Comparison of ENCODE assay signal across 13 cellular contexts in genomic region chr4:168411318-168412150, GRCh38.
A peak's percentile ranks its signal among the peaks of the same experiment; 100 is the strongest.
DNase-seq lines count a peak whose midpoint lies in the region; ATAC-seq, FAIRE-seq and TF ChIP-seq lines count a peak whose summit lies in the region.
"Had no signal": no experiment of that assay in that cellular context is flagged by ENCODE, and none has a peak within 500 bp of the region (broad histone marks: within the 10 kb centered on the region; RNA-seq: fewer than 3 reads in every experiment).

No MANE protein-coding gene starts in this region.

- no peak overlapping the region for H3K27ac ChIP-seq in HepG2 (ENCODE audit: extremely low read length, insufficient read depth, low read length)
- no peak overlapping the region for H3K27ac ChIP-seq in right lobe of liver

- H3K9me3 ChIP-seq in HepG2 (ENCODE audit: low read length) (no peaks in the 10 kb centered on the region), right lobe of liver (no peaks in the 10 kb centered on the region), MG63 (no peaks in the 10 kb centered on the region), mucosa of descending colon (no peaks in the 10 kb centered on the region)

- TF ChIP-seq EP300 in HepG2 (IDR thresholded peaks at IDR 0.05; ENCODE audit: low read depth in 2 of 2, low read length in 2 of 2) (no peak), HepG2 (CRISPR knock-in tag; IDR thresholded peaks at IDR 0.05; ENCODE audit: borderline replicate concordance) (no peak)

- FAIRE-seq in HepG2 (lab: Jason Lieb, UNC) = no peak
- FAIRE-seq: GM12878 had no signal

- H3K36me3 ChIP-seq in HepG2 (replicated peaks in 1 of 2; ENCODE audit: control insufficient read depth in 1 of 2, insufficient read depth in 2 of 2, low read length in 2 of 2) (no peaks in the 10 kb centered on the region), right lobe of liver (peaks cover 0 to 16% (median 2%) of the 10 kb centered on the region in 4 donors), MG63 (no peaks in the 10 kb centered on the region; the same call in 1 of the 2 replicates), mucosa of descending colon (ENCODE audit: low read depth) (no peaks in the 10 kb centered on the region)

- H3K4me2 ChIP-seq in HepG2 (ENCODE audit: low read depth, low read length) = no peak overlapping the region

- no peaks in the 10 kb centered on the region for H3K79me2 ChIP-seq in HepG2 (ENCODE audit: insufficient read depth, low read length)

- no peak for TF ChIP-seq RAD21 in HepG2 (CRISPR knock-in tag; IDR thresholded peaks at IDR 0.05)

- TF ChIP-seq CTCF in HepG2 (CRISPR knock-in tag; IDR thresholded peaks at IDR 0.05) (no peak), right lobe of liver (IDR thresholded peaks at IDR 0.05) (no peak), WTC11 (IDR thresholded peaks at IDR 0.05) (no peak), osteocyte (IDR thresholded peaks at IDR 0.05) (no peak), mucosa of descending colon (IDR thresholded peaks at IDR 0.05) (no peak)

- H3K27ac Mint-ChIP-seq in WTC11 (no peak overlapping the region), osteocyte (ENCODE audit: unreplicated experiment) (no peak overlapping the region)
- H3K27ac Mint-ChIP-seq: activated CD4-positive, alpha-beta T cell treated with anti-CD3 and anti-CD28 coated beads, Interleukin-2, amount 10 ng/mL, durations not matched to agents 7 days and 5 days; natural killer cell treated with Interleukin-12 subunit alpha and Interleukin-12 subunit beta and Interleukin-15 and Interleukin-18, amount 100 ng/mL, for 72 hours had no signal

- ATAC-seq in HepG2 = no peak
- ATAC-seq in right lobe of liver = no peak
- peak; percentile 81 for ATAC-seq in WTC11
- no peak for ATAC-seq in mucosa of descending colon
- ATAC-seq: GM12878; natural killer cell treated with Interleukin-12 subunit alpha and Interleukin-12 subunit beta and Interleukin-15 and Interleukin-18, amount 100 ng/mL, for 72 hours had no signal

- no peaks in the 10 kb centered on the region for H3K9me3 Mint-ChIP-seq in WTC11
- peaks cover 6% of the 10 kb centered on the region for H3K9me3 Mint-ChIP-seq in osteocyte (ENCODE audit: unreplicated experiment)
- H3K9me3 Mint-ChIP-seq: activated CD4-positive, alpha-beta T cell treated with anti-CD3 and anti-CD28 coated beads, Interleukin-2, amount 10 ng/mL, durations not matched to agents 7 days and 5 days; natural killer cell treated with Interleukin-12 subunit alpha and Interleukin-12 subunit beta and Interleukin-15 and Interleukin-18, amount 100 ng/mL, for 72 hours had no signal

- H3K36me3 Mint-ChIP-seq in WTC11 (no peaks in the 10 kb centered on the region), osteocyte (ENCODE audit: unreplicated experiment) (peaks cover 7% of the 10 kb centered on the region)

- POLR2A ChIA-PET in HepG2 (lab: Yijun Ruan, JAX) = no interaction called here
- POLR2A ChIA-PET in WTC11 (lab: Charles Lee) = no interaction called here

- no peak overlapping the region for H2AFZ ChIP-seq in HepG2 (ENCODE audit: low read length)

- H3K4me1 Mint-ChIP-seq in WTC11 = peaks cover 9% of the 10 kb centered on the region; the same call in 1 of the 2 replicates
- H3K4me1 Mint-ChIP-seq in osteocyte (ENCODE audit: unreplicated experiment) = peaks cover 16% of the 10 kb centered on the region

- in situ Hi-C loops in HepG2 (cut with HindIII; ENCODE audit: extremely low pct_ligation_motif_present, low pct_unique_long_range_greater_than_20kb) = no loop called here

- intact Hi-C loops in HepG2 (cut with micrococcal nuclease; ENCODE audit: unreplicated experiment) (no loop called here), right lobe of liver (cut with DNase I) (no loop called here), mucosa of descending colon (cut with DNase I, micrococcal nuclease) (no loop called here)

- H3K4me3 ChIP-seq in HepG2 (replicated peaks in 1 of 3; ENCODE audit: insufficient read depth in 1 of 3, low read depth in 2 of 3, low read length in 3 of 3) (no peak overlapping the region), right lobe of liver (no peak overlapping the region), MG63 (no peak overlapping the region), mucosa of descending colon (no peak overlapping the region)
- H3K4me3 ChIP-seq: GM12878 had no signal

- no peak for DNase-seq in HepG2 (ENCODE audit: low spot score)
- DNase-seq in right lobe of liver = no peak
- no peak for DNase-seq in WTC11 (ENCODE audit: low spot score)
- peak; percentile 23 for DNase-seq in fibroblast of the conjunctiva (ENCODE audit: low read depth)
- no peak for DNase-seq in MG63
- DNase-seq in osteocyte (ENCODE audit: extremely low spot score, unreplicated experiment) = no peak
- DNase-seq in DMS 273 (lab: John Stamatoyannopoulos, UW; ENCODE audit: unreplicated experiment) = no peak
- no peak for DNase-seq in mucosa of descending colon
- DNase-seq: activated CD4-positive, alpha-beta T cell treated with anti-CD3 and anti-CD28 coated beads, Interleukin-2, amount 10 ng/mL, durations not matched to agents 7 days and 5 days; cerebellar nuclear complex; NCI-H187 treated with DMSO at 0.1 percent for 48 hours had no signal

- H3K27me3 Mint-ChIP-seq in WTC11 (ENCODE audit: low read depth) = no peaks in the 10 kb centered on the region
- H3K27me3 Mint-ChIP-seq in osteocyte (ENCODE audit: unreplicated experiment) = no peaks in the 10 kb centered on the region
- H3K27me3 Mint-ChIP-seq: activated CD4-positive, alpha-beta T cell treated with anti-CD3 and anti-CD28 coated beads, Interleukin-2, amount 10 ng/mL, durations not matched to agents 7 days and 5 days; natural killer cell treated with Interleukin-12 subunit alpha and Interleukin-12 subunit beta and Interleukin-15 and Interleukin-18, amount 100 ng/mL, for 72 hours had no signal

- H3K4me1 ChIP-seq in HepG2 (ENCODE audit: insufficient read depth, low read length) = no peaks in the 10 kb centered on the region
- H3K4me1 ChIP-seq in right lobe of liver = no peaks in the 10 kb centered on the region
- no peaks in the 10 kb centered on the region for H3K4me1 ChIP-seq in mucosa of descending colon (ENCODE audit: low read depth)

- H3K4me3 Mint-ChIP-seq in WTC11 (no peak overlapping the region), osteocyte (ENCODE audit: unreplicated experiment) (no peak overlapping the region)
- H3K4me3 Mint-ChIP-seq: activated CD4-positive, alpha-beta T cell treated with anti-CD3 and anti-CD28 coated beads, Interleukin-2, amount 10 ng/mL, durations not matched to agents 7 days and 5 days; natural killer cell treated with Interleukin-12 subunit alpha and Interleukin-12 subunit beta and Interleukin-15 and Interleukin-18, amount 100 ng/mL, for 72 hours had no signal

- no peaks in the 10 kb centered on the region for H4K20me1 ChIP-seq in HepG2 (ENCODE audit: insufficient read depth, low read length)

- no peak for TF ChIP-seq POLR2A in HepG2 (IDR thresholded peaks at IDR 0.05; ENCODE audit: insufficient read depth in 1 of 2, low read depth in 2 of 2, low read length in 2 of 2)
- no peak for TF ChIP-seq POLR2A in right lobe of liver (IDR thresholded peaks at IDR 0.05)

- H3K9ac ChIP-seq in HepG2 (ENCODE audit: insufficient read depth, low read depth, low read length) = no peak overlapping the region

- CTCF ChIA-PET in HepG2 (lab: Yijun Ruan, JAX; ENCODE audit: low intra/inter-chr PET ratio, low total read pairs) (no interaction called here), WTC11 (lab: Charles Lee) (no interaction called here)

- no TSS peak for BruUV-seq in HepG2 (replicated peaks; lab: Mats Ljungman, UMichigan)

- 4% methylated on average over 4 of the region's 10 CpGs for WGBS in HepG2 (ENCODE audit: low lambda C conversion rate)
- WGBS in right lobe of liver (ENCODE audit: insufficient coverage, low coverage, low lambda C conversion rate, missing lambda C conversion rate) = 63% methylated on average over 2 of the region's 10 CpGs

- peaks cover 0 to 8% of the 10 kb centered on the region in 2 experiments; a peak in 1 of 5 replicates for H3K27me3 ChIP-seq in HepG2 (ENCODE audit: control insufficient read depth in 1 of 2, insufficient read depth in 2 of 2, low read length in 2 of 2)
- no peaks in the 10 kb centered on the region for H3K27me3 ChIP-seq in right lobe of liver
- no peaks in the 10 kb centered on the region for H3K27me3 ChIP-seq in MG63

TF ChIP-seq in HepG2, 621 proteins besides CTCF, POLR2A, EP300 and RAD21:
- TF ChIP-seq CEBPG (CRISPR knock-in tag; IDR thresholded peaks at IDR 0.05) (peak; percentile 23; the same call in 1 of the 2 replicates), XBP1 (CRISPR knock-in tag; IDR thresholded peaks at IDR 0.05) (no peak), CEBPB (IDR thresholded peaks at IDR 0.05; ENCODE audit: borderline replicate concordance, low read depth, low read length) (peak; percentile 64; the same call in 1 of the 2 replicates), ZNF326 (CRISPR knock-in tag; IDR thresholded peaks at IDR 0.05; ENCODE audit: borderline replicate concordance) (no peak)
- TF ChIP-seq, protein P1, sequence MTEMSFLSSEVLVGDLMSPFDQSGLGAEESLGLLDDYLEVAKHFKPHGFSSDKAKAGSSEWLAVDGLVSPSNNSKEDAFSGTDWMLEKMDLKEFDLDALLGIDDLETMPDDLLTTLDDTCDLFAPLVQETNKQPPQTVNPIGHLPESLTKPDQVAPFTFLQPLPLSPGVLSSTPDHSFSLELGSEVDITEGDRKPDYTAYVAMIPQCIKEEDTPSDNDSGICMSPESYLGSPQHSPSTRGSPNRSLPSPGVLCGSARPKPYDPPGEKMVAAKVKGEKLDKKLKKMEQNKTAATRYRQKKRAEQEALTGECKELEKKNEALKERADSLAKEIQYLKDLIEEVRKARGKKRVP (CRISPR knock-in tag; IDR thresholded peaks at IDR 0.05) = peak in 1 of 2 experiments; percentile 64; a peak in 2 of 4 replicates

TF ChIP-seq in WTC11, 78 proteins besides CTCF, POLR2A, EP300 and RAD21:
- peak; percentile 57 for TF ChIP-seq GABPB1 (CRISPR knock-in tag; IDR thresholded peaks at IDR 0.05)
- no peak for TF ChIP-seq TCF7 (CRISPR knock-in tag; IDR thresholded peaks at IDR 0.05; ENCODE audit: low read depth)
- 0 out of 2 replicates have a peak, but pooled peaks have one; percentile 43 for TF ChIP-seq ATF3 (CRISPR knock-in tag; conservative IDR thresholded peaks at IDR 0.05)

Comparison
In these comparisons a context has a peak if more than half of its experiments do, and no peak if none do; other contexts are left out.
1. Of the 50 proteins assayed by ChIP-seq in both HepG2 and WTC11: peak only in HepG2: none; only in WTC11: ATF3 and GABPB1; in both: none; in neither: 48.